In genomic region chr5:95626701-95627100, GRCh38 we compare ENCODE assay signal across 31 cellular contexts. TPM values are rescaled to one million over a fixed set of nuclear protein-coding genes. Genes with fewer than 3 reads are reported as not detected.
"Had no signal": no experiment of that assay in that cellular context is flagged by ENCODE, and none has a peak within 500 bp of the region (broad histone marks: within the 10 kb centered on the region; RNA-seq: fewer than 3 reads in every experiment).

No MANE protein-coding gene starts in this region.

- H3K36me3 ChIP-seq: gastrocnemius medialis had no signal

- H3K4me3 ChIP-seq: body of pancreas, coronary artery, dorsolateral prefrontal cortex, gastrocnemius medialis had no signal

- H3K4me1 ChIP-seq: gastrocnemius medialis had no signal

- ATAC-seq: activated CD4-positive, alpha-beta T cell treated with anti-CD3 and anti-CD28 coated beads for 36 hours; activated CD8-positive, alpha-beta memory T cell treated with anti-CD3 and anti-CD28 coated beads, Interleukin-2, amount 10 ng/mL, durations not matched to agents 7 days and 5 days; activated CD8-positive, alpha-beta T cell treated with anti-CD3 and anti-CD28 coated beads, Interleukin-2, amount 10 ng/mL, durations not matched to agents 7 days and 5 days; activated naive CD4-positive, alpha-beta T cell treated with anti-CD3 and anti-CD28 coated beads, Interleukin-2, amount 50 U/mL, for 72 hours; body of pancreas; esophagus mucosa; foreskin keratinocyte; gastrocnemius medialis had no signal

- H3K27me3 ChIP-seq: body of pancreas, dorsolateral prefrontal cortex, gastrocnemius medialis had no signal

- H3K27ac ChIP-seq: body of pancreas, coronary artery, foreskin keratinocyte, gastrocnemius medialis had no signal

- H3K9me3 ChIP-seq: body of pancreas, gastrocnemius medialis had no signal

- DNase-seq: activated CD4-positive, alpha-beta memory T cell treated with anti-CD3 and anti-CD28 coated beads for 36 hours; activated CD4-positive, alpha-beta T cell treated with anti-CD3 and anti-CD28 coated beads for 36 hours; activated CD4-positive, alpha-beta T cell treated with anti-CD3 and anti-CD28 coated beads, Interleukin-2, amount 10 ng/mL, durations not matched to agents 24 days and 14 days; activated CD4-positive, CD25-positive, alpha-beta regulatory T cell; activated CD4-positive, CD25-positive, alpha-beta regulatory T cell treated with anti-CD3 and anti-CD28 coated beads, Interleukin-2, amount 50 U/mL, for 72 hours; activated CD8-positive, alpha-beta memory T cell treated with anti-CD3 and anti-CD28 coated beads, Interleukin-2, amount 10 ng/mL, durations not matched to agents 7 days and 5 days; activated CD8-positive, alpha-beta memory T cell treated with anti-CD3 and anti-CD28 coated beads, Interleukin-2, amount 50 U/mL, for 4 hours; activated CD8-positive, alpha-beta T cell treated with anti-CD3 and anti-CD28 coated beads, Interleukin-2, amount 10 ng/mL, durations not matched to agents 7 days and 5 days; activated gamma-delta T cell; activated naive CD4-positive, alpha-beta T cell; activated naive CD4-positive, alpha-beta T cell treated with anti-CD3 and anti-CD28 coated beads, Interleukin-2, amount 10 ng/mL, durations not matched to agents 7 days and 5 days; activated naive CD8-positive, alpha-beta T cell treated with anti-CD3 and anti-CD28 coated beads, Interleukin-2, amount 10 ng/mL, durations not matched to agents 7 days and 5 days; activated T-cell treated with anti-CD3 and anti-CD28 coated beads, Interleukin-2, amount 50 U/mL, for 1 hour; activated T-cell treated with anti-CD3 and anti-CD28 coated beads, Interleukin-2, amount 50 U/mL, for 48 hours; body of pancreas; central memory CD4-positive, alpha-beta T cell; dorsolateral prefrontal cortex; effector memory CD4-positive, alpha-beta T cell; endodermal cell; foreskin keratinocyte; gastrocnemius medialis; T-helper 2 cell had no signal

RNA-seq across cellular contexts. Expression of gene GPR150, which starts 6.8 kb away (rescaled TPM):
- total RNA-seq: cerebellum, esophagus mucosa, foreskin keratinocyte had no signal

RNA-seq across cellular contexts. Expression of gene SPATA9, which starts 56.1 kb away (rescaled TPM):
- total RNA-seq: activated CD4-positive, alpha-beta memory T cell treated with anti-CD3 and anti-CD28 coated beads for 36 hours; activated CD4-positive, alpha-beta T cell treated with anti-CD3 and anti-CD28 coated beads for 36 hours; activated CD4-positive, alpha-beta T cell treated with anti-CD3 and anti-CD28 coated beads, Interleukin-2, amount 10 ng/mL, durations not matched to agents 24 days and 14 days; activated CD8-positive, alpha-beta memory T cell treated with anti-CD3 and anti-CD28 coated beads for 36 hours; activated CD8-positive, alpha-beta memory T cell treated with anti-CD3 and anti-CD28 coated beads, Interleukin-2, amount 10 ng/mL, durations not matched to agents 7 days and 5 days; activated CD8-positive, alpha-beta T cell treated with anti-CD3 and anti-CD28 coated beads, Interleukin-2, amount 10 ng/mL, durations not matched to agents 7 days and 5 days; activated naive CD4-positive, alpha-beta T cell treated with anti-CD3 and anti-CD28 coated beads, Interleukin-2, amount 50 U/mL, for 72 hours; activated naive CD8-positive, alpha-beta T cell treated with anti-CD3 and anti-CD28 coated beads, Interleukin-2, amount 10 ng/mL, durations not matched to agents 7 days and 5 days; activated T-helper 1 cell treated with anti-CD3 and anti-CD28 coated beads, Interleukin-12 subunit alpha, Interleukin-12 subunit beta, Interleukin-2, Interleukin-4 antibody, amounts not matched to agents 30 ng/mL and 10 ng/mL and 1 ng/mL, durations not matched to agents 14 hours and 24 hours and 36 hours; body of pancreas; epithelial cell of proximal tubule; esophagus mucosa; foreskin keratinocyte; glomerular endothelial cell; T-helper 1 cell treated with Interleukin-12 subunit alpha and Interleukin-12 subunit beta and Interleukin-4 antibody, amounts not matched to agents 30 ng/mL and 1 ng/mL, for 36 hours had no signal
- polyA plus RNA-seq: foreskin keratinocyte had no signal
